2 cellular contexts compared by ENCODE assay signal in the genomic region with DNA sequence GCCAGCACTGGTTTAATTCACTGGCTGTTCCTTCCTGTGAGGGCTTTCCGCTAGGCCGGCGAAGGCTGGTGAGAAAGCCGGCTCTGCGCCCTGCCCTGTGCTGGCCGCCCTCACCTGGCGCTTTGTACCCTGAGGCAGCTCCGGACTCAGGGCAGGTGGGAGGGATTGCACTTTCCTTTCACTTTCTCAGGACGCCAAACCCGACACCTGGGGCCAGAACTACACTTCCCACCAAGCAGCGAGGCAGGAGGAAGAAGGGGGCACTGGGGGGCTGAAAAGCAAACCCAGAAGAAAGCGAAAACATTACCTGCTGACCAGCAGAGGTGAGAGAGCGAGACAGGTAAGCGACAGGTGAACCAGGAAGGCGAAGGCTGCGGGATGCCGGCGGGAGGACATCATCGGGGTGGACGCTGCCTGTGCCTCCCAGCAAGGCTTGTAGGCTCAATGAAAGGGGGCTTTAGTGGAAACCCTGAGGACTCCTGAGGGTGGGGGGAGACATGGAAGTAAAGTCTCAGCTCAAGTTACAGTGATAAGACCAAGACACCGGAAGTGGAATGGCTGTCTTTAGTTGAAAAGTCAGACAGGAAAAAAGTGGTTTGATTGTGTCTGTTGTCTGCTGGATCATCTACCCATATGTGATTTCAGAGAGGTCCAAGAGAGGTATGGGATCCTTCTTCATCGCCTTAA.
TF ChIP-seq lines count a peak whose summit lies in the region.

A gene with protein sequence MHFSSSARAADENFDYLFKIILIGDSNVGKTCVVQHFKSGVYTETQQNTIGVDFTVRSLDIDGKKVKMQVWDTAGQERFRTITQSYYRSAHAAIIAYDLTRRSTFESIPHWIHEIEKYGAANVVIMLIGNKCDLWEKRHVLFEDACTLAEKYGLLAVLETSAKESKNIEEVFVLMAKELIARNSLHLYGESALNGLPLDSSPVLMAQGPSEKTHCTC (plus strand): TSS at position 181 of the 687 bp plus-strand sequence. CDS start 3,589 bp downstream, outside the sequence.

TF ChIP-seq in K562, 482 proteins besides CTCF, POLR2A, EP300 and RAD21 (continued from another document):
- TF ChIP-seq, protein P1, sequence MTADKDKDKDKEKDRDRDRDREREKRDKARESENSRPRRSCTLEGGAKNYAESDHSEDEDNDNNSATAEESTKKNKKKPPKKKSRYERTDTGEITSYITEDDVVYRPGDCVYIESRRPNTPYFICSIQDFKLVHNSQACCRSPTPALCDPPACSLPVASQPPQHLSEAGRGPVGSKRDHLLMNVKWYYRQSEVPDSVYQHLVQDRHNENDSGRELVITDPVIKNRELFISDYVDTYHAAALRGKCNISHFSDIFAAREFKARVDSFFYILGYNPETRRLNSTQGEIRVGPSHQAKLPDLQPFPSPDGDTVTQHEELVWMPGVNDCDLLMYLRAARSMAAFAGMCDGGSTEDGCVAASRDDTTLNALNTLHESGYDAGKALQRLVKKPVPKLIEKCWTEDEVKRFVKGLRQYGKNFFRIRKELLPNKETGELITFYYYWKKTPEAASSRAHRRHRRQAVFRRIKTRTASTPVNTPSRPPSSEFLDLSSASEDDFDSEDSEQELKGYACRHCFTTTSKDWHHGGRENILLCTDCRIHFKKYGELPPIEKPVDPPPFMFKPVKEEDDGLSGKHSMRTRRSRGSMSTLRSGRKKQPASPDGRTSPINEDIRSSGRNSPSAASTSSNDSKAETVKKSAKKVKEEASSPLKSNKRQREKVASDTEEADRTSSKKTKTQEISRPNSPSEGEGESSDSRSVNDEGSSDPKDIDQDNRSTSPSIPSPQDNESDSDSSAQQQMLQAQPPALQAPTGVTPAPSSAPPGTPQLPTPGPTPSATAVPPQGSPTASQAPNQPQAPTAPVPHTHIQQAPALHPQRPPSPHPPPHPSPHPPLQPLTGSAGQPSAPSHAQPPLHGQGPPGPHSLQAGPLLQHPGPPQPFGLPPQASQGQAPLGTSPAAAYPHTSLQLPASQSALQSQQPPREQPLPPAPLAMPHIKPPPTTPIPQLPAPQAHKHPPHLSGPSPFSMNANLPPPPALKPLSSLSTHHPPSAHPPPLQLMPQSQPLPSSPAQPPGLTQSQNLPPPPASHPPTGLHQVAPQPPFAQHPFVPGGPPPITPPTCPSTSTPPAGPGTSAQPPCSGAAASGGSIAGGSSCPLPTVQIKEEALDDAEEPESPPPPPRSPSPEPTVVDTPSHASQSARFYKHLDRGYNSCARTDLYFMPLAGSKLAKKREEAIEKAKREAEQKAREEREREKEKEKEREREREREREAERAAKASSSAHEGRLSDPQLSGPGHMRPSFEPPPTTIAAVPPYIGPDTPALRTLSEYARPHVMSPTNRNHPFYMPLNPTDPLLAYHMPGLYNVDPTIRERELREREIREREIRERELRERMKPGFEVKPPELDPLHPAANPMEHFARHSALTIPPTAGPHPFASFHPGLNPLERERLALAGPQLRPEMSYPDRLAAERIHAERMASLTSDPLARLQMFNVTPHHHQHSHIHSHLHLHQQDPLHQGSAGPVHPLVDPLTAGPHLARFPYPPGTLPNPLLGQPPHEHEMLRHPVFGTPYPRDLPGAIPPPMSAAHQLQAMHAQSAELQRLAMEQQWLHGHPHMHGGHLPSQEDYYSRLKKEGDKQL (CRISPR knock-in tag; IDR thresholded peaks at IDR 0.05; ENCODE audit: borderline replicate concordance), result 0 out of 2 replicates have a peak, but pooled peaks have one; percentile 59
- 0 out of 2 replicates have a peak, but pooled peaks have one; percentile 27 for TF ChIP-seq SMARCE1 (IDR thresholded peaks at IDR 0.05)
- TF ChIP-seq HNRNPL (IDR thresholded peaks at IDR 0.05; ENCODE audit: low read depth, low read length), result no peak
- no peak for TF ChIP-seq BRCA1 (IDR thresholded peaks at IDR 0.05)
- TF ChIP-seq BRCA1 (CRISPR knock-in tag; IDR thresholded peaks at IDR 0.05), result peak; percentile 88; the same call in 1 of the 2 replicates
- TF ChIP-seq ZNF830 (CRISPR knock-in tag; IDR thresholded peaks at IDR 0.05), result no peak
- TF ChIP-seq XRCC3 (IDR thresholded peaks at IDR 0.05), result no peak
- TF ChIP-seq JUN (IDR thresholded peaks at IDR 0.05; ENCODE audit: borderline replicate concordance, low read depth, low read length), result no peak
- TF ChIP-seq JUN (CRISPR knock-in tag; IDR thresholded peaks at IDR 0.05; ENCODE audit: borderline replicate concordance), result no peak
- TF ChIP-seq ETV1 (tag; conservative IDR thresholded peaks at IDR 0.05; ENCODE audit: low read depth), result 0 out of 2 replicates have a peak, but pooled peaks have one; percentile 22
- 0 out of 4 replicates have a peak, but pooled peaks of 1 of the 2 experiments have one; percentile 14 for TF ChIP-seq TEAD1 (CRISPR knock-in tag; IDR thresholded peaks at IDR 0.05)

TF ChIP-seq in HepG2, 621 proteins besides CTCF, POLR2A, EP300 and RAD21 (continued from another document and continues in another):
- TF ChIP-seq, protein P2, sequence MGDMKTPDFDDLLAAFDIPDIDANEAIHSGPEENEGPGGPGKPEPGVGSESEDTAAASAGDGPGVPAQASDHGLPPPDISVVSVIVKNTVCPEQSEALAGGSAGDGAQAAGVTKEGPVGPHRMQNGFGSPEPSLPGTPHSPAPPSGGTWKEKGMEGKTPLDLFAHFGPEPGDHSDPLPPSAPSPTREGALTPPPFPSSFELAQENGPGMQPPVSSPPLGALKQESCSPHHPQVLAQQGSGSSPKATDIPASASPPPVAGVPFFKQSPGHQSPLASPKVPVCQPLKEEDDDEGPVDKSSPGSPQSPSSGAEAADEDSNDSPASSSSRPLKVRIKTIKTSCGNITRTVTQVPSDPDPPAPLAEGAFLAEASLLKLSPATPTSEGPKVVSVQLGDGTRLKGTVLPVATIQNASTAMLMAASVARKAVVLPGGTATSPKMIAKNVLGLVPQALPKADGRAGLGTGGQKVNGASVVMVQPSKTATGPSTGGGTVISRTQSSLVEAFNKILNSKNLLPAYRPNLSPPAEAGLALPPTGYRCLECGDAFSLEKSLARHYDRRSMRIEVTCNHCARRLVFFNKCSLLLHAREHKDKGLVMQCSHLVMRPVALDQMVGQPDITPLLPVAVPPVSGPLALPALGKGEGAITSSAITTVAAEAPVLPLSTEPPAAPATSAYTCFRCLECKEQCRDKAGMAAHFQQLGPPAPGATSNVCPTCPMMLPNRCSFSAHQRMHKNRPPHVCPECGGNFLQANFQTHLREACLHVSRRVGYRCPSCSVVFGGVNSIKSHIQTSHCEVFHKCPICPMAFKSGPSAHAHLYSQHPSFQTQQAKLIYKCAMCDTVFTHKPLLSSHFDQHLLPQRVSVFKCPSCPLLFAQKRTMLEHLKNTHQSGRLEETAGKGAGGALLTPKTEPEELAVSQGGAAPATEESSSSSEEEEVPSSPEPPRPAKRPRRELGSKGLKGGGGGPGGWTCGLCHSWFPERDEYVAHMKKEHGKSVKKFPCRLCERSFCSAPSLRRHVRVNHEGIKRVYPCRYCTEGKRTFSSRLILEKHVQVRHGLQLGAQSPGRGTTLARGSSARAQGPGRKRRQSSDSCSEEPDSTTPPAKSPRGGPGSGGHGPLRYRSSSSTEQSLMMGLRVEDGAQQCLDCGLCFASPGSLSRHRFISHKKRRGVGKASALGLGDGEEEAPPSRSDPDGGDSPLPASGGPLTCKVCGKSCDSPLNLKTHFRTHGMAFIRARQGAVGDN (CRISPR knock-in tag; IDR thresholded peaks at IDR 0.05), result peak; percentile 45
- TF ChIP-seq, protein P3, sequence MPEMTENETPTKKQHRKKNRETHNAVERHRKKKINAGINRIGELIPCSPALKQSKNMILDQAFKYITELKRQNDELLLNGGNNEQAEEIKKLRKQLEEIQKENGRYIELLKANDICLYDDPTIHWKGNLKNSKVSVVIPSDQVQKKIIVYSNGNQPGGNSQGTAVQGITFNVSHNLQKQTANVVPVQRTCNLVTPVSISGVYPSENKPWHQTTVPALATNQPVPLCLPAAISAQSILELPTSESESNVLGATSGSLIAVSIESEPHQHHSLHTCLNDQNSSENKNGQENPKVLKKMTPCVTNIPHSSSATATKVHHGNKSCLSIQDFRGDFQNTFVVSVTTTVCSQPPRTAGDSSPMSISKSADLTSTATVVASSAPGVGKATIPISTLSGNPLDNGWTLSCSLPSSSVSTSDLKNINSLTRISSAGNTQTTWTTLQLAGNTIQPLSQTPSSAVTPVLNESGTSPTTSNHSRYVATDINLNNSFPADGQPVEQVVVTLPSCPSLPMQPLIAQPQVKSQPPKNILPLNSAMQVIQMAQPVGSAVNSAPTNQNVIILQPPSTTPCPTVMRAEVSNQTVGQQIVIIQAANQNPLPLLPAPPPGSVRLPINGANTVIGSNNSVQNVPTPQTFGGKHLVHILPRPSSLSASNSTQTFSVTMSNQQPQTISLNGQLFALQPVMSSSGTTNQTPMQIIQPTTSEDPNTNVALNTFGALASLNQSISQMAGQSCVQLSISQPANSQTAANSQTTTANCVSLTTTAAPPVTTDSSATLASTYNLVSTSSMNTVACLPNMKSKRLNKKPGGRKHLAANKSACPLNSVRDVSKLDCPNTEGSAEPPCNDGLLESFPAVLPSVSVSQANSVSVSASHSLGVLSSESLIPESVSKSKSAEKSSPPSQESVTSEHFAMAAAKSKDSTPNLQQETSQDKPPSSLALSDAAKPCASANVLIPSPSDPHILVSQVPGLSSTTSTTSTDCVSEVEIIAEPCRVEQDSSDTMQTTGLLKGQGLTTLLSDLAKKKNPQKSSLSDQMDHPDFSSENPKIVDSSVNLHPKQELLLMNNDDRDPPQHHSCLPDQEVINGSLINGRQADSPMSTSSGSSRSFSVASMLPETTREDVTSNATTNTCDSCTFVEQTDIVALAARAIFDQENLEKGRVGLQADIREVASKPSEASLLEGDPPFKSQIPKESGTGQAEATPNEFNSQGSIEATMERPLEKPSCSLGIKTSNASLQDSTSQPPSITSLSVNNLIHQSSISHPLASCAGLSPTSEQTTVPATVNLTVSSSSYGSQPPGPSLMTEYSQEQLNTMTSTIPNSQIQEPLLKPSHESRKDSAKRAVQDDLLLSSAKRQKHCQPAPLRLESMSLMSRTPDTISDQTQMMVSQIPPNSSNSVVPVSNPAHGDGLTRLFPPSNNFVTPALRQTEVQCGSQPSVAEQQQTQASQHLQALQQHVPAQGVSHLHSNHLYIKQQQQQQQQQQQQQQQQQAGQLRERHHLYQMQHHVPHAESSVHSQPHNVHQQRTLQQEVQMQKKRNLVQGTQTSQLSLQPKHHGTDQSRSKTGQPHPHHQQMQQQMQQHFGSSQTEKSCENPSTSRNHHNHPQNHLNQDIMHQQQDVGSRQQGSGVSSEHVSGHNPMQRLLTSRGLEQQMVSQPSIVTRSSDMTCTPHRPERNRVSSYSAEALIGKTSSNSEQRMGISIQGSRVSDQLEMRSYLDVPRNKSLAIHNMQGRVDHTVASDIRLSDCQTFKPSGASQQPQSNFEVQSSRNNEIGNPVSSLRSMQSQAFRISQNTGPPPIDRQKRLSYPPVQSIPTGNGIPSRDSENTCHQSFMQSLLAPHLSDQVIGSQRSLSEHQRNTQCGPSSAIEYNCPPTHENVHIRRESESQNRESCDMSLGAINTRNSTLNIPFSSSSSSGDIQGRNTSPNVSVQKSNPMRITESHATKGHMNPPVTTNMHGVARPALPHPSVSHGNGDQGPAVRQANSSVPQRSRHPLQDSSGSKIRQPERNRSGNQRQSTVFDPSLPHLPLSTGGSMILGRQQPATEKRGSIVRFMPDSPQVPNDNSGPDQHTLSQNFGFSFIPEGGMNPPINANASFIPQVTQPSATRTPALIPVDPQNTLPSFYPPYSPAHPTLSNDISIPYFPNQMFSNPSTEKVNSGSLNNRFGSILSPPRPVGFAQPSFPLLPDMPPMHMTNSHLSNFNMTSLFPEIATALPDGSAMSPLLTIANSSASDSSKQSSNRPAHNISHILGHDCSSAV (CRISPR knock-in tag; IDR thresholded peaks at IDR 0.05; ENCODE audit: borderline replicate concordance), result no peak
- TF ChIP-seq SIN3B (IDR thresholded peaks at IDR 0.05; ENCODE audit: low read length) (no peak), CCDC6 (CRISPR knock-in tag; IDR thresholded peaks at IDR 0.05) (no peak), HOXA5 (CRISPR knock-in tag; IDR thresholded peaks at IDR 0.05) (no peak), ZNF143 (CRISPR knock-in tag; IDR thresholded peaks at IDR 0.05) (peak; percentile 46; the same call in 1 of the 2 replicates), U2AF2 (IDR thresholded peaks at IDR 0.05; ENCODE audit: low read depth, low read length) (no peak)
- TF ChIP-seq, protein P4, sequence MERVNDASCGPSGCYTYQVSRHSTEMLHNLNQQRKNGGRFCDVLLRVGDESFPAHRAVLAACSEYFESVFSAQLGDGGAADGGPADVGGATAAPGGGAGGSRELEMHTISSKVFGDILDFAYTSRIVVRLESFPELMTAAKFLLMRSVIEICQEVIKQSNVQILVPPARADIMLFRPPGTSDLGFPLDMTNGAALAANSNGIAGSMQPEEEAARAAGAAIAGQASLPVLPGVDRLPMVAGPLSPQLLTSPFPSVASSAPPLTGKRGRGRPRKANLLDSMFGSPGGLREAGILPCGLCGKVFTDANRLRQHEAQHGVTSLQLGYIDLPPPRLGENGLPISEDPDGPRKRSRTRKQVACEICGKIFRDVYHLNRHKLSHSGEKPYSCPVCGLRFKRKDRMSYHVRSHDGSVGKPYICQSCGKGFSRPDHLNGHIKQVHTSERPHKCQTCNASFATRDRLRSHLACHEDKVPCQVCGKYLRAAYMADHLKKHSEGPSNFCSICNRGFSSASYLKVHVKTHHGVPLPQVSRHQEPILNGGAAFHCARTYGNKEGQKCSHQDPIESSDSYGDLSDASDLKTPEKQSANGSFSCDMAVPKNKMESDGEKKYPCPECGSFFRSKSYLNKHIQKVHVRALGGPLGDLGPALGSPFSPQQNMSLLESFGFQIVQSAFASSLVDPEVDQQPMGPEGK (CRISPR knock-in tag; IDR thresholded peaks at IDR 0.05), result peak; percentile 11; the same call in 1 of the 2 replicates
- TF ChIP-seq, protein P5, sequence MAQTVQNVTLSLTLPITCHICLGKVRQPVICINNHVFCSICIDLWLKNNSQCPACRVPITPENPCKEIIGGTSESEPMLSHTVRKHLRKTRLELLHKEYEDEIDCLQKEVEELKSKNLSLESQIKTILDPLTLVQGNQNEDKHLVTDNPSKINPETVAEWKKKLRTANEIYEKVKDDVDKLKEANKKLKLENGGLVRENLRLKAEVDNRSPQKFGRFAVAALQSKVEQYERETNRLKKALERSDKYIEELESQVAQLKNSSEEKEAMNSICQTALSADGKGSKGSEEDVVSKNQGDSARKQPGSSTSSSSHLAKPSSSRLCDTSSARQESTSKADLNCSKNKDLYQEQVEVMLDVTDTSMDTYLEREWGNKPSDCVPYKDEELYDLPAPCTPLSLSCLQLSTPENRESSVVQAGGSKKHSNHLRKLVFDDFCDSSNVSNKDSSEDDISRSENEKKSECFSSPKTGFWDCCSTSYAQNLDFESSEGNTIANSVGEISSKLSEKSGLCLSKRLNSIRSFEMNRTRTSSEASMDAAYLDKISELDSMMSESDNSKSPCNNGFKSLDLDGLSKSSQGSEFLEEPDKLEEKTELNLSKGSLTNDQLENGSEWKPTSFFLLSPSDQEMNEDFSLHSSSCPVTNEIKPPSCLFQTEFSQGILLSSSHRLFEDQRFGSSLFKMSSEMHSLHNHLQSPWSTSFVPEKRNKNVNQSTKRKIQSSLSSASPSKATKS (CRISPR knock-in tag; IDR thresholded peaks at IDR 0.05), result no peak
- TF ChIP-seq, protein P6, sequence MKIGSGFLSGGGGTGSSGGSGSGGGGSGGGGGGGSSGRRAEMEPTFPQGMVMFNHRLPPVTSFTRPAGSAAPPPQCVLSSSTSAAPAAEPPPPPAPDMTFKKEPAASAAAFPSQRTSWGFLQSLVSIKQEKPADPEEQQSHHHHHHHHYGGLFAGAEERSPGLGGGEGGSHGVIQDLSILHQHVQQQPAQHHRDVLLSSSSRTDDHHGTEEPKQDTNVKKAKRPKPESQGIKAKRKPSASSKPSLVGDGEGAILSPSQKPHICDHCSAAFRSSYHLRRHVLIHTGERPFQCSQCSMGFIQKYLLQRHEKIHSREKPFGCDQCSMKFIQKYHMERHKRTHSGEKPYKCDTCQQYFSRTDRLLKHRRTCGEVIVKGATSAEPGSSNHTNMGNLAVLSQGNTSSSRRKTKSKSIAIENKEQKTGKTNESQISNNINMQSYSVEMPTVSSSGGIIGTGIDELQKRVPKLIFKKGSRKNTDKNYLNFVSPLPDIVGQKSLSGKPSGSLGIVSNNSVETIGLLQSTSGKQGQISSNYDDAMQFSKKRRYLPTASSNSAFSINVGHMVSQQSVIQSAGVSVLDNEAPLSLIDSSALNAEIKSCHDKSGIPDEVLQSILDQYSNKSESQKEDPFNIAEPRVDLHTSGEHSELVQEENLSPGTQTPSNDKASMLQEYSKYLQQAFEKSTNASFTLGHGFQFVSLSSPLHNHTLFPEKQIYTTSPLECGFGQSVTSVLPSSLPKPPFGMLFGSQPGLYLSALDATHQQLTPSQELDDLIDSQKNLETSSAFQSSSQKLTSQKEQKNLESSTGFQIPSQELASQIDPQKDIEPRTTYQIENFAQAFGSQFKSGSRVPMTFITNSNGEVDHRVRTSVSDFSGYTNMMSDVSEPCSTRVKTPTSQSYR (CRISPR knock-in tag; IDR thresholded peaks at IDR 0.05; ENCODE audit: borderline replicate concordance), result no peak
